In genomic region chr9:106757539-106757938, GRCh38 we compare ENCODE assay signal across 22 cellular contexts.
"Had no signal": no experiment of that assay in that cellular context is flagged by ENCODE, and none has a peak within 500 bp of the region (broad histone marks: within the 10 kb centered on the region; RNA-seq: fewer than 3 reads in every experiment).

No MANE protein-coding gene starts in this region.

- H3K9me3 ChIP-seq: body of pancreas, left lung, tibial nerve, vagina had no signal

- H3K27ac Mint-ChIP-seq: activated CD4-positive, alpha-beta T cell treated with anti-CD3 and anti-CD28 coated beads, Interleukin-2, amount 10 ng/mL, durations not matched to agents 7 days and 5 days; activated CD8-positive, alpha-beta T cell treated with anti-CD3 and anti-CD28 coated beads, Interleukin-2, amount 10 ng/mL, durations not matched to agents 7 days and 5 days; activated T-cell treated with anti-CD3 and anti-CD28 coated beads, Interleukin-2, amount 50 U/mL, for 24 hours; activated T-helper 2 cell treated with anti-CD3 and anti-CD28 coated beads, Interferon-gamma antibody, Interleukin-2, Interleukin-4, amounts not matched to agents 10 μg/mL and 5 μg/mL and 100 μg/mL, durations not matched to agents 14 hours and 24 hours and 36 hours; nephron progenitor cell had no signal

- H3K27ac ChIP-seq: left lung, tibial nerve, vagina had no signal

- H3K4me3 Mint-ChIP-seq: activated CD4-positive, alpha-beta T cell treated with anti-CD3 and anti-CD28 coated beads, Interleukin-2, amount 10 ng/mL, durations not matched to agents 7 days and 5 days; activated CD8-positive, alpha-beta T cell treated with anti-CD3 and anti-CD28 coated beads, Interleukin-2, amount 10 ng/mL, durations not matched to agents 7 days and 5 days; activated T-cell treated with anti-CD3 and anti-CD28 coated beads, Interleukin-2, amount 50 U/mL, for 24 hours; nephron progenitor cell had no signal

- DNase-seq: activated CD4-positive, alpha-beta T cell treated with anti-CD3 and anti-CD28 coated beads, Interleukin-2, amount 10 ng/mL, durations not matched to agents 7 days and 5 days; activated CD8-positive, alpha-beta T cell treated with anti-CD3 and anti-CD28 coated beads, Interleukin-2, amount 10 ng/mL, durations not matched to agents 7 days and 5 days; activated naive CD4-positive, alpha-beta T cell treated with Interleukin-2 at 50 U/mL for 16 hours; activated T-cell treated with anti-CD3 and anti-CD28 coated beads, Interleukin-2, amount 50 U/mL, for 24 hours; body of pancreas; dermis blood vessel endothelial cell; effector memory CD4-positive, alpha-beta T cell; foreskin melanocyte; left lung; nephron progenitor cell; nucleus accumbens; posterior cingulate gyrus; retina; stimulated activated CD4-positive, alpha-beta T cell treated with anti-CD3 and anti-CD28 coated beads, Interleukin-12 subunit alpha, Interleukin-12 subunit beta, amount 100 ng/mL, for 4 hours; stimulated activated CD4-positive, alpha-beta T cell treated with anti-CD3 and anti-CD28 coated beads, Interleukin-1b, Interleukin-23, amount 100 ng/mL, for 48 hours; stimulated activated naive CD8-positive, alpha-beta T cell treated with anti-CD3 and anti-CD28 coated beads, Interleukin-15, Interleukin-2, amounts not matched to agents 100 U/mL and 50 U/mL, for 24 hours; substantia nigra; T1000 had no signal

- H3K9me3 Mint-ChIP-seq: activated CD4-positive, alpha-beta T cell treated with anti-CD3 and anti-CD28 coated beads, Interleukin-2, amount 10 ng/mL, durations not matched to agents 7 days and 5 days; activated T-cell treated with anti-CD3 and anti-CD28 coated beads, Interleukin-2, amount 50 U/mL, for 24 hours; activated T-helper 2 cell treated with anti-CD3 and anti-CD28 coated beads, Interferon-gamma antibody, Interleukin-2, Interleukin-4, amounts not matched to agents 10 μg/mL and 5 μg/mL and 100 μg/mL, durations not matched to agents 14 hours and 24 hours and 36 hours; nephron progenitor cell had no signal

- H3K36me3 ChIP-seq: left lung, tibial nerve, vagina had no signal

- H3K4me3 ChIP-seq: body of pancreas, left lung, tibial nerve, vagina had no signal

- H3K27me3 Mint-ChIP-seq: activated CD4-positive, alpha-beta T cell treated with anti-CD3 and anti-CD28 coated beads, Interleukin-2, amount 10 ng/mL, durations not matched to agents 7 days and 5 days; activated T-cell treated with anti-CD3 and anti-CD28 coated beads, Interleukin-2, amount 50 U/mL, for 24 hours had no signal

- H3K4me1 ChIP-seq: left lung, tibial nerve, vagina had no signal

- ATAC-seq: activated CD4-positive, CD25-positive, alpha-beta regulatory T cell treated with anti-CD3 and anti-CD28 coated beads, Interleukin-2, amount 50 U/mL, for 24 hours; activated CD8-positive, alpha-beta T cell treated with anti-CD3 and anti-CD28 coated beads, Interleukin-2, amount 10 ng/mL, durations not matched to agents 7 days and 5 days; body of pancreas; left lung; stimulated activated naive CD8-positive, alpha-beta T cell treated with anti-CD3 and anti-CD28 coated beads, Interleukin-15, Interleukin-2, amounts not matched to agents 100 U/mL and 50 U/mL, for 24 hours had no signal

- H3K27me3 ChIP-seq: body of pancreas, left lung, tibial nerve, vagina had no signal
